ENCODE assay signal across 1 cellular context in genomic region chr5:131756942-131757341, GRCh38.
TF ChIP-seq lines count a peak whose summit lies in the region.

No MANE protein-coding gene starts in this region.

TF ChIP-seq in K562, 482 proteins besides CTCF, POLR2A, EP300 and RAD21 (continued from another document):
- TF ChIP-seq MNT (conservative IDR thresholded peaks at IDR 0.05): no peak
- peak; percentile 57; the same call in 1 of the 2 replicates for TF ChIP-seq HMBOX1 (IDR thresholded peaks at IDR 0.05)
- peak; percentile 23; the same call in 1 of the 2 replicates for TF ChIP-seq LEF1 (IDR thresholded peaks at IDR 0.05)
- peak; percentile 52 for TF ChIP-seq PKNOX1 (IDR thresholded peaks at IDR 0.05)
- no peak for TF ChIP-seq SMAD3 (CRISPR knock-in tag; conservative IDR thresholded peaks at IDR 0.05)
